In genomic region chr18:11149441-11150270, GRCh38 we compare ENCODE assay signal across 9 cellular contexts. TPM values are rescaled to one million over a fixed set of nuclear protein-coding genes. Genes with fewer than 3 reads are reported as not detected.
DNase-seq lines count a peak whose midpoint lies in the region; ATAC-seq and TF ChIP-seq lines count a peak whose summit lies in the region.
"Had no signal": no experiment of that assay in that cellular context is flagged by ENCODE, and none has a peak within 500 bp of the region (broad histone marks: within the 10 kb centered on the region; RNA-seq: fewer than 3 reads in every experiment).

TSS of gene PIEZO2 (minus strand) at chr18:11149569. CDS start at chr18:11148588, 981 bp downstream.

- POLR2A ChIA-PET in WTC11 (lab: Charles Lee), result no interaction called here

- DNase-seq in NCI-H524 (lab: John Stamatoyannopoulos, UW) (peak; percentile 43 to 86), NCI-H524 treated with DMSO at 0.1 percent for 48 hours (lab: John Stamatoyannopoulos, UW) (no peak), WTC11 (ENCODE audit: low spot score) (peak; percentile 84), right atrium auricular region (ENCODE audit: low spot score) (no peak), putamen (ENCODE audit: low spot score) (peak; percentile 81), LoVo (ENCODE audit: low spot score) (no peak)
- no peak for DNase-seq in activated naive CD4-positive, alpha-beta T cell treated with anti-CD3 and anti-CD28 coated beads for 36 hours

- CTCF ChIA-PET in WTC11 (lab: Charles Lee), result interaction anchor here (0.9 to 2.0 kb wide), 6 partner anchors 13 to 1116 kb away, joined by 3 to 11 read pairs (median 4); no protein-coding TSS in a partner anchor
- CTCF ChIA-PET in activated naive CD4-positive, alpha-beta T cell treated with anti-CD3 and anti-CD28 coated beads for 36 hours (lab: Charles Lee), result no interaction called here

- peaks cover 0 to 19% of the 10 kb centered on the region in 2 donors for H3K4me1 ChIP-seq in right atrium auricular region
- H3K4me1 ChIP-seq: BLaER1 treated with 17β-estradiol and CSF1 and Interleukin-3, amounts not matched to agents 10 nM and 100 nM had no signal

- H3K36me3 Mint-ChIP-seq in WTC11, result no peaks in the 10 kb centered on the region
- H3K36me3 Mint-ChIP-seq in activated naive CD4-positive, alpha-beta T cell treated with anti-CD3 and anti-CD28 coated beads for 36 hours (ENCODE audit: low read depth), result no peaks in the 10 kb centered on the region

- intact Hi-C loops in activated naive CD4-positive, alpha-beta T cell treated with anti-CD3 and anti-CD28 coated beads for 36 hours (cut with micrococcal nuclease), result no loop called here

- ATAC-seq in HG02885 (IDR thresholded peaks at IDR 0.05; ENCODE audit: poor library complexity, unreplicated experiment), result peak; percentile 82
- ATAC-seq in WTC11, result peak; percentile 78

- peaks cover 52% of the 10 kb centered on the region for H3K4me1 Mint-ChIP-seq in WTC11
- H3K4me1 Mint-ChIP-seq in activated naive CD4-positive, alpha-beta T cell treated with anti-CD3 and anti-CD28 coated beads for 36 hours (ENCODE audit: low read depth), result no peaks in the 10 kb centered on the region

- peaks cover 0 to 13% of the 10 kb centered on the region in 2 donors for H3K27me3 ChIP-seq in right atrium auricular region
- H3K27me3 ChIP-seq: BLaER1 treated with 17β-estradiol and CSF1 and Interleukin-3, amounts not matched to agents 10 nM and 100 nM had no signal

- no peaks in the 10 kb centered on the region for H3K9me3 Mint-ChIP-seq in WTC11
- H3K9me3 Mint-ChIP-seq in activated naive CD4-positive, alpha-beta T cell treated with anti-CD3 and anti-CD28 coated beads for 36 hours, result no peaks in the 10 kb centered on the region

- H3K4me3 Mint-ChIP-seq in WTC11, result peak within 1 kb of the TSS; percentile 71
- no peak within 1 kb of the TSS for H3K4me3 Mint-ChIP-seq in activated naive CD4-positive, alpha-beta T cell treated with anti-CD3 and anti-CD28 coated beads for 36 hours

- H3K9me3 ChIP-seq in right atrium auricular region, result no peaks in the 10 kb centered on the region

- H3K27ac Mint-ChIP-seq in WTC11, result peak within 1 kb of the TSS; percentile 88
- no peak within 1 kb of the TSS for H3K27ac Mint-ChIP-seq in activated naive CD4-positive, alpha-beta T cell treated with anti-CD3 and anti-CD28 coated beads for 36 hours

- peak within 1 kb of the TSS; percentile 17 to 50 for H3K4me3 ChIP-seq in right atrium auricular region
- H3K4me3 ChIP-seq: BLaER1 treated with 17β-estradiol and CSF1 and Interleukin-3, amounts not matched to agents 10 nM and 100 nM had no signal

- H3K27me3 Mint-ChIP-seq in WTC11 (ENCODE audit: low read depth), result peaks cover 43% of the 10 kb centered on the region
- H3K27me3 Mint-ChIP-seq in activated naive CD4-positive, alpha-beta T cell treated with anti-CD3 and anti-CD28 coated beads for 36 hours (ENCODE audit: low read depth), result peaks cover 39% of the 10 kb centered on the region

- TF ChIP-seq CTCF in WTC11 (IDR thresholded peaks at IDR 0.05) (no peak), right atrium auricular region (IDR thresholded peaks at IDR 0.05) (no peak)

- H3K27ac ChIP-seq in right atrium auricular region, result no peak within 1 kb of the TSS
- H3K27ac ChIP-seq: BLaER1 treated with 17β-estradiol and CSF1 and Interleukin-3, amounts not matched to agents 10 nM and 100 nM had no signal

- H3K36me3 ChIP-seq in right atrium auricular region, result no peaks in the 10 kb centered on the region
- H3K36me3 ChIP-seq: BLaER1 treated with 17β-estradiol and CSF1 and Interleukin-3, amounts not matched to agents 10 nM and 100 nM had no signal

TF ChIP-seq in WTC11, 78 proteins besides CTCF, POLR2A, EP300 and RAD21 (continues in another document):
- TF ChIP-seq, protein P1, sequence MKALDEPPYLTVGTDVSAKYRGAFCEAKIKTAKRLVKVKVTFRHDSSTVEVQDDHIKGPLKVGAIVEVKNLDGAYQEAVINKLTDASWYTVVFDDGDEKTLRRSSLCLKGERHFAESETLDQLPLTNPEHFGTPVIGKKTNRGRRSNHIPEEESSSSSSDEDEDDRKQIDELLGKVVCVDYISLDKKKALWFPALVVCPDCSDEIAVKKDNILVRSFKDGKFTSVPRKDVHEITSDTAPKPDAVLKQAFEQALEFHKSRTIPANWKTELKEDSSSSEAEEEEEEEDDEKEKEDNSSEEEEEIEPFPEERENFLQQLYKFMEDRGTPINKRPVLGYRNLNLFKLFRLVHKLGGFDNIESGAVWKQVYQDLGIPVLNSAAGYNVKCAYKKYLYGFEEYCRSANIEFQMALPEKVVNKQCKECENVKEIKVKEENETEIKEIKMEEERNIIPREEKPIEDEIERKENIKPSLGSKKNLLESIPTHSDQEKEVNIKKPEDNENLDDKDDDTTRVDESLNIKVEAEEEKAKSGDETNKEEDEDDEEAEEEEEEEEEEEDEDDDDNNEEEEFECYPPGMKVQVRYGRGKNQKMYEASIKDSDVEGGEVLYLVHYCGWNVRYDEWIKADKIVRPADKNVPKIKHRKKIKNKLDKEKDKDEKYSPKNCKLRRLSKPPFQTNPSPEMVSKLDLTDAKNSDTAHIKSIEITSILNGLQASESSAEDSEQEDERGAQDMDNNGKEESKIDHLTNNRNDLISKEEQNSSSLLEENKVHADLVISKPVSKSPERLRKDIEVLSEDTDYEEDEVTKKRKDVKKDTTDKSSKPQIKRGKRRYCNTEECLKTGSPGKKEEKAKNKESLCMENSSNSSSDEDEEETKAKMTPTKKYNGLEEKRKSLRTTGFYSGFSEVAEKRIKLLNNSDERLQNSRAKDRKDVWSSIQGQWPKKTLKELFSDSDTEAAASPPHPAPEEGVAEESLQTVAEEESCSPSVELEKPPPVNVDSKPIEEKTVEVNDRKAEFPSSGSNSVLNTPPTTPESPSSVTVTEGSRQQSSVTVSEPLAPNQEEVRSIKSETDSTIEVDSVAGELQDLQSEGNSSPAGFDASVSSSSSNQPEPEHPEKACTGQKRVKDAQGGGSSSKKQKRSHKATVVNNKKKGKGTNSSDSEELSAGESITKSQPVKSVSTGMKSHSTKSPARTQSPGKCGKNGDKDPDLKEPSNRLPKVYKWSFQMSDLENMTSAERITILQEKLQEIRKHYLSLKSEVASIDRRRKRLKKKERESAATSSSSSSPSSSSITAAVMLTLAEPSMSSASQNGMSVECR (CRISPR knock-in tag; IDR thresholded peaks at IDR 0.05; ENCODE audit: borderline replicate concordance), result peak; percentile 21; the same call in 1 of the 2 replicates
- TF ChIP-seq TEAD1 (CRISPR knock-in tag; IDR thresholded peaks at IDR 0.05) (peak; percentile 87), CREB1 (CRISPR knock-in tag; IDR thresholded peaks at IDR 0.05) (0 out of 2 replicates have a peak, but pooled peaks have one; percentile 55), ELF4 (CRISPR knock-in tag; IDR thresholded peaks at IDR 0.05; ENCODE audit: low read depth) (no peak), SMAD4 (CRISPR knock-in tag; IDR thresholded peaks at IDR 0.05) (no peak), MYBL2 (CRISPR knock-in tag; IDR thresholded peaks at IDR 0.05) (0 out of 2 replicates have a peak, but pooled peaks have one; percentile 72), ERG (CRISPR knock-in tag; IDR thresholded peaks at IDR 0.05) (no peak), FOXJ3 (CRISPR knock-in tag; IDR thresholded peaks at IDR 0.05; ENCODE audit: borderline replicate concordance) (no peak), CREM (CRISPR knock-in tag; IDR thresholded peaks at IDR 0.05) (0 out of 2 replicates have a peak, but pooled peaks have one; percentile 15), SP1 (CRISPR knock-in tag; conservative IDR thresholded peaks at IDR 0.05) (peak; percentile 26; the same call in 1 of the 2 replicates)
- TF ChIP-seq, protein P2, sequence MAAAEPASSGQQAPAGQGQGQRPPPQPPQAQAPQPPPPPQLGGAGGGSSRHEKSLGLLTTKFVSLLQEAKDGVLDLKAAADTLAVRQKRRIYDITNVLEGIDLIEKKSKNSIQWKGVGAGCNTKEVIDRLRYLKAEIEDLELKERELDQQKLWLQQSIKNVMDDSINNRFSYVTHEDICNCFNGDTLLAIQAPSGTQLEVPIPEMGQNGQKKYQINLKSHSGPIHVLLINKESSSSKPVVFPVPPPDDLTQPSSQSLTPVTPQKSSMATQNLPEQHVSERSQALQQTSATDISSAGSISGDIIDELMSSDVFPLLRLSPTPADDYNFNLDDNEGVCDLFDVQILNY (CRISPR knock-in tag; IDR thresholded peaks at IDR 0.05), result peak; percentile 71

RNA-seq across cellular contexts. Expression of gene PIEZO2, which starts in this region (rescaled TPM):
- total RNA-seq in WTC11 (2021) (10.7 to 16.9 TPM (median 15.1 TPM) in 3 replicates), right atrium auricular region (1 to 10 TPM in 1 of 2 donors, under 1 TPM in 1; 0.63 to 3.0 TPM)
- total RNA-seq in activated naive CD4-positive, alpha-beta T cell treated with anti-CD3 and anti-CD28 coated beads for 36 hours, result not detected

Comparison
In these comparisons a context has a peak if more than half of its experiments do, and no peak if none do; other contexts are left out.
1. DNase-seq: peak in NCI-H524 (2 of 2), WTC11 (single experiment) and putamen (single experiment); none in NCI-H524 treated with DMSO at 0.1 percent for 48 hours (single experiment), right atrium auricular region (single experiment), LoVo (single experiment) and activated naive CD4-positive, alpha-beta T cell treated with anti-CD3 and anti-CD28 coated beads for 36 hours (single experiment).